16 cellular contexts compared by ENCODE assay signal in the genomic region with DNA sequence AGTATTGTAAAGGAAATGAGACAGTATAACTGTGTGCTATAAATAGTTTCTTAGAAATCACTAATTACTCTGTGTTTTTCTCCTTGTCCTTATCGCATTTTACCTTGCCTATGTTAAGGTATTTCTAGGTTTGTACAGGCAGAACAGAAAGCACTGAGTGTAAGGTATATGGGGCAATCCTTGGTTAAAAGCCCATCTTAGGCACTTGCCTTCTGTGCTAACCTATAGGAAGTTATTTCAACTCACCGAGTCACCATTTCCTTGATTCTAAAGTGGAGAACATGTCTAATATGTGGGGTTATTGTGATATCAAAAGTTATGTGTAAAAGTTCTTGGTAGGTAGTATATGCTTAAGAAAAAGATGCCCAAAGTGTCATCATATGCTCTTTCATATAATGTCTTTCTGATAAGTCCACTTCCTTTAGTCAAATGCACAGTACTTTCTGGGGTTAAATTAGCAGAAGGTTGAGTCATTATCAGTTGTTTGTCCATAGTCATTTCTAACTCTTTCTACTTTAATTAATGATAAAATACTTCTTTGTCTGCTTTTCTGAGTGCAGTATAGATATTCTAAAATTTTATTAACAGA.
"Had no signal": no experiment of that assay in that cellular context is flagged by ENCODE, and none has a peak within 500 bp of the region (broad histone marks: within the 10 kb centered on the region; RNA-seq: fewer than 3 reads in every experiment).

No MANE protein-coding gene starts in this region.

- H3K4me3 ChIP-seq: tibial artery had no signal

- FAIRE-seq: TTC549 had no signal

- H3K27me3 Mint-ChIP-seq: naive thymus-derived CD8-positive, alpha-beta T cell had no signal

- H3K4me3 Mint-ChIP-seq: naive thymus-derived CD8-positive, alpha-beta T cell had no signal

- H3K9me3 ChIP-seq: tibial artery had no signal

- H3K9me3 Mint-ChIP-seq: naive thymus-derived CD8-positive, alpha-beta T cell had no signal

- DNase-seq: activated CD4-positive, alpha-beta T cell treated with anti-CD3 and anti-CD28 coated beads for 1 hour; activated gamma-delta T cell; activated T-cell treated with anti-CD3 and anti-CD28 coated beads, Interleukin-2, amount 50 U/mL, for 1 hour; aorta; effector CD8-positive, alpha-beta T cell; foreskin fibroblast; glutamatergic neuron; hypothalamus; kidney glomerular epithelial cell; left ventricle myocardium superior; mesenchymal stem cell; naive thymus-derived CD8-positive, alpha-beta T cell; SIG-M5; stimulated activated CD4-positive, alpha-beta T cell treated with anti-CD3 and anti-CD28 coated beads, Interleukin-1b, Interleukin-23, amount 100 ng/mL, for 48 hours; tibial artery had no signal

- H3K4me1 ChIP-seq: tibial artery had no signal

- H3K27ac ChIP-seq: tibial artery had no signal

- ATAC-seq: left ventricle myocardium superior; naive thymus-derived CD8-positive, alpha-beta T cell had no signal

- H3K27me3 ChIP-seq: tibial artery had no signal
